Comparison of ENCODE assay signal across 9 cellular contexts in genomic region chr22:36367479-36367878, GRCh38. TPM values are rescaled to one million over a fixed set of nuclear protein-coding genes. Genes with fewer than 3 reads are reported as not detected.
DNase-seq lines count a peak whose midpoint lies in the region; ATAC-seq and TF ChIP-seq lines count a peak whose summit lies in the region.
"Had no signal": no experiment of that assay in that cellular context is flagged by ENCODE, and none has a peak within 500 bp of the region (broad histone marks: within the 10 kb centered on the region; RNA-seq: fewer than 3 reads in every experiment).

No MANE protein-coding gene starts in this region.

- peak; percentile 62 for DNase-seq in activated effector memory CD4-positive, alpha-beta T cell treated with anti-CD3 and anti-CD28 coated beads, Interleukin-2, amount 50 U/mL, for 16 hours
- DNase-seq in activated effector memory CD4-positive, alpha-beta T cell treated with Interleukin-2 at 50 U/mL for 16 hours = no peak
- DNase-seq in chondrocyte (ENCODE audit: low spot score) (no peak), upper lobe of left lung (no peak), amniotic stem cell (lab: John Stamatoyannopoulos, UW) (no peak)
- no peak for DNase-seq in activated CD4-positive, CD25-positive, alpha-beta regulatory T cell (lab: John Stamatoyannopoulos, UW)
- DNase-seq: NCI-H226 had no signal

- peaks cover 100% of the 10 kb centered on the region for H3K4me1 ChIP-seq in muscle layer of colon (ENCODE audit: insufficient read depth, low read length)
- peaks cover 99 to 100% (median 100%) of the 10 kb centered on the region in 4 donors for H3K4me1 ChIP-seq in upper lobe of left lung

- no peak for TF ChIP-seq POLR2A in upper lobe of left lung (IDR thresholded peaks at IDR 0.05)

- no peaks in the 10 kb centered on the region for H3K9me3 Mint-ChIP-seq in chondrocyte (ENCODE audit: low read depth)

- H3K36me3 ChIP-seq in muscle layer of colon (ENCODE audit: insufficient read depth, low read length) = peaks cover 27% of the 10 kb centered on the region
- H3K36me3 ChIP-seq in upper lobe of left lung = peaks cover 0 to 20% (median 2%) of the 10 kb centered on the region in 4 donors

- TF ChIP-seq CTCF in chondrocyte (IDR thresholded peaks at IDR 0.05) (no peak), upper lobe of left lung (IDR thresholded peaks at IDR 0.05) (no peak)

- peak overlapping the region; percentile 84 for H3K9ac ChIP-seq in muscle layer of colon (ENCODE audit: low read length)

- peak overlapping the region; percentile 21 for H3K4me3 Mint-ChIP-seq in chondrocyte (ENCODE audit: unreplicated experiment)

- H3K27me3 ChIP-seq in muscle layer of colon (ENCODE audit: control insufficient read depth in 1 of 2, insufficient read depth in 2 of 2, low read length in 2 of 2) (no peaks in the 10 kb centered on the region), upper lobe of left lung (no peaks in the 10 kb centered on the region)

- no peak for TF ChIP-seq EP300 in upper lobe of left lung (IDR thresholded peaks at IDR 0.05)

- H3K27ac ChIP-seq in muscle layer of colon (ENCODE audit: low read depth, low read length) = peak overlapping the region; percentile 72
- peak overlapping the region; percentile 52 to 95 (median 86) for H3K27ac ChIP-seq in upper lobe of left lung

- peaks cover 100% of the 10 kb centered on the region for H3K4me1 Mint-ChIP-seq in chondrocyte (ENCODE audit: low read depth)

- H3K27me3 Mint-ChIP-seq in chondrocyte (ENCODE audit: low read depth) = no peaks in the 10 kb centered on the region

- H3K9me3 ChIP-seq in muscle layer of colon (ENCODE audit: low read length) (no peaks in the 10 kb centered on the region), upper lobe of left lung (no peaks in the 10 kb centered on the region)

- WGBS in upper lobe of left lung, 2 donors = 30 to 40% methylated on average over 1 to 7 of the region's 7 CpGs

- H3K4me3 ChIP-seq in muscle layer of colon (ENCODE audit: low read depth in 1 of 2, low read length in 2 of 2) (peak overlapping the region in 1 of 2 donors; percentile 41), upper lobe of left lung (no peak overlapping the region)

- peak overlapping the region; percentile 96 for H3K27ac Mint-ChIP-seq in chondrocyte (ENCODE audit: unreplicated experiment)

- ATAC-seq in upper lobe of left lung (ENCODE audit: low FRiP score in 2 of 2) (peak in 1 of 2 donors; percentile 13), GM18520 (IDR thresholded peaks at IDR 0.05; ENCODE audit: unreplicated experiment) (no peak)

- peaks cover 14% of the 10 kb centered on the region for H3K36me3 Mint-ChIP-seq in chondrocyte (ENCODE audit: low read depth)

RNA-seq across cellular contexts. Expression of gene MYH9, which starts 20.3 kb away (rescaled TPM):
- 1,046 to 1,908 TPM (median 1,853 TPM) in 3 replicates for total RNA-seq in chondrocyte
- total RNA-seq in upper lobe of left lung = 100 to 1,000 TPM; 486 to 925 (median 599) TPM
